In genomic region chr1:218345673-218346390, GRCh38 we compare ENCODE assay signal across 8 cellular contexts. TPM values are rescaled to one million over a fixed set of nuclear protein-coding genes. Genes with fewer than 3 reads are reported as not detected.
DNase-seq lines count a peak whose midpoint lies in the region; ATAC-seq and TF ChIP-seq lines count a peak whose summit lies in the region.

No MANE protein-coding gene starts in this region.

- H3K4me2 ChIP-seq in PC-3 (ENCODE audit: low read length) = peak overlapping the region; percentile 89

- H3K27ac ChIP-seq in PC-3 (ENCODE audit: low read length) = peak overlapping the region; percentile 84

- in situ Hi-C loops in astrocyte of the spinal cord (cut with HindIII; ENCODE audit: low sequenced_read_pairs) = no loop called here

- POLR2A ChIA-PET in PC-3 (lab: Charles Lee; ENCODE audit: unreplicated experiment) = interaction anchor here (0.5 to 2.3 kb wide), 12 partner anchors 11 to 1358 kb away, joined by 3 to 23 read pairs (median 4); no protein-coding TSS in a partner anchor

- intact Hi-C loops in PC-3 (cut with micrococcal nuclease) = loop anchor here (1.0 to 10.0 kb wide), 9 partner anchors 191 to 971 kb away; no protein-coding TSS in a partner anchor
- intact Hi-C loops in sciatic nerve (cut with DNase I) = no loop called here

- H2AFZ ChIP-seq in PC-3 (ENCODE audit: low read length) = peak overlapping the region; percentile 42

- TF ChIP-seq CTCF in PC-3 (conservative IDR thresholded peaks at IDR 0.05; ENCODE audit: low read depth, low read length) (no peak), astrocyte of the spinal cord (IDR thresholded peaks at IDR 0.05; ENCODE audit: low read depth, low read length) (no peak)

- H3K9me3 ChIP-seq in PC-3 (ENCODE audit: low read length) = no peaks in the 10 kb centered on the region
- no peaks in the 10 kb centered on the region for H3K9me3 ChIP-seq in iPS-18c (ENCODE audit: control insufficient read depth, insufficient read depth, low read length)

- H3K4me3 ChIP-seq in PC-3 (ENCODE audit: low read length) = peak overlapping the region; percentile 78
- H3K4me3 ChIP-seq in astrocyte of the spinal cord (ENCODE audit: low read depth, low read length) = peak overlapping the region; percentile 60
- peak overlapping the region; percentile 63 for H3K4me3 ChIP-seq in iPS-18c (ENCODE audit: insufficient read depth, low read depth, low read length)

- no peaks in the 10 kb centered on the region for H3K9me2 ChIP-seq in PC-3 (replicated peaks; ENCODE audit: low read length)

- H3K9ac ChIP-seq in PC-3 (ENCODE audit: low read length) = peak overlapping the region; percentile 94

- peaks cover 31% of the 10 kb centered on the region for H4K20me1 ChIP-seq in PC-3 (ENCODE audit: low read length)

- H3K36me3 ChIP-seq in PC-3 (ENCODE audit: low read depth, low read length) = peaks cover 7% of the 10 kb centered on the region; the same call in 1 of the 2 replicates

- peaks cover 35% of the 10 kb centered on the region for H3K4me1 ChIP-seq in PC-3 (ENCODE audit: insufficient read depth, low read length)

- H3K79me2 ChIP-seq in PC-3 (ENCODE audit: low read length) = peaks cover 80% of the 10 kb centered on the region

- H3K27me3 ChIP-seq in PC-3 (ENCODE audit: low read length) = no peaks in the 10 kb centered on the region

- TSS peak; percentile 14 for BruUV-seq in PC-3 (replicated peaks; lab: Mats Ljungman, UMichigan)

- peaks cover 4% of the 10 kb centered on the region for H3F3A ChIP-seq in PC-3 (ENCODE audit: low read length, unreplicated experiment)

- DNase-seq in ELF-1 (ENCODE audit: low read depth, low spot score) = peak; percentile 75
- DNase-seq in PC-3 = peak; percentile 89
- peak; percentile 80 for DNase-seq in astrocyte of the spinal cord (ENCODE audit: low read depth, low spot score)
- DNase-seq in sciatic nerve (ENCODE audit: low spot score) = peak; percentile 80
- no peak for DNase-seq in NK-92 (lab: John Stamatoyannopoulos, UW; ENCODE audit: unreplicated experiment)

- CTCF ChIA-PET in PC-3 (lab: Charles Lee) = interaction anchor here (1.2 to 3.4 kb wide), 2 partner anchors 46 to 721 kb away, joined by 4 to 14 read pairs; no protein-coding TSS in a partner anchor

- ATAC-seq in GM21381 (IDR thresholded peaks at IDR 0.05; ENCODE audit: unreplicated experiment) = peak; percentile 64
- ATAC-seq in HG03565 (IDR thresholded peaks at IDR 0.05; ENCODE audit: unreplicated experiment) = peak; percentile 47
- peak; percentile 53 for ATAC-seq in PC-3
- peak; percentile 77 for ATAC-seq in sciatic nerve

RNA-seq across cellular contexts. Expression of gene TGFB2, which starts 0.7 kb away (rescaled TPM):
- total RNA-seq in PC-3 (2014; rRNA removed) (38.7 and 50.3 TPM in 2 replicates), sciatic nerve (46.8 TPM)
